11 cellular contexts compared by ENCODE assay signal in genomic region chr19:10167459-10167858, GRCh38. TPM values are rescaled to one million over a fixed set of nuclear protein-coding genes. Genes with fewer than 3 reads are reported as not detected.
DNase-seq lines count a peak whose midpoint lies in the region; TF ChIP-seq lines count a peak whose summit lies in the region.
"Had no signal": no experiment of that assay in that cellular context is flagged by ENCODE, and none has a peak within 500 bp of the region (broad histone marks: within the 10 kb centered on the region; RNA-seq: fewer than 3 reads in every experiment).

No MANE protein-coding gene starts in this region.

- no peak overlapping the region for H3K9ac ChIP-seq in MM.1S (ENCODE audit: low read length)
- H3K9ac ChIP-seq: GM23248 had no signal

- H3K9me3 ChIP-seq in MM.1S (replicated peaks; ENCODE audit: insufficient read depth, low read length): no peaks in the 10 kb centered on the region
- no peaks in the 10 kb centered on the region for H3K9me3 ChIP-seq in transverse colon
- H3K9me3 ChIP-seq: Caco-2 had no signal

- no peaks in the 10 kb centered on the region for H3K27me3 Mint-ChIP-seq in immature natural killer cell (ENCODE audit: low read depth in 3 of 3)
- H3K27me3 Mint-ChIP-seq: CD8-positive, alpha-beta memory T cell had no signal

- H3K27ac ChIP-seq in MM.1S (ENCODE audit: low read length): peak overlapping the region; percentile 62
- no peak overlapping the region for H3K27ac ChIP-seq in transverse colon
- H3K27ac ChIP-seq: GM23248 had no signal

- TF ChIP-seq CTCF in MM.1S (IDR thresholded peaks at IDR 0.05; ENCODE audit: low read length) (no peak), transverse colon (IDR thresholded peaks at IDR 0.05) (no peak)

- peak; percentile 90 for DNase-seq in MM.1S
- DNase-seq in astrocyte of the hippocampus (ENCODE audit: low read depth, low spot score): peak; percentile 14
- DNase-seq in immature natural killer cell: peak; percentile 24 to 48 (median 33)
- DNase-seq in transverse colon: peak; percentile 14
- no peak for DNase-seq in dedifferentiated amniotic fluid mesenchymal stem cell (ENCODE audit: extremely low spot score)
- no peak for DNase-seq in NCI-H446 treated with DMSO at 0.1 percent for 48 hours (lab: John Stamatoyannopoulos, UW)
- DNase-seq in DMS79 treated with DMSO at 0.1 percent for 48 hours (lab: John Stamatoyannopoulos, UW): no peak
- DNase-seq: Caco-2; CD8-positive, alpha-beta memory T cell; DMS53; GM23248 had no signal

- H3F3A ChIP-seq in MM.1S (ENCODE audit: insufficient read depth, low read length): peaks cover 41% of the 10 kb centered on the region

- peaks cover 17% of the 10 kb centered on the region for H4K20me1 ChIP-seq in MM.1S (ENCODE audit: insufficient read depth, low read length)

- H3K4me3 Mint-ChIP-seq in immature natural killer cell: no peak overlapping the region
- H3K4me3 Mint-ChIP-seq: CD8-positive, alpha-beta memory T cell had no signal

- H2AFZ ChIP-seq in MM.1S (ENCODE audit: low read length): no peak overlapping the region
- H2AFZ ChIP-seq: GM23248 had no signal

- H3K4me2 ChIP-seq in MM.1S (ENCODE audit: low read depth, low read length): peak overlapping the region; percentile 36; the same call in 1 of the 2 replicates

- H3K36me3 Mint-ChIP-seq in immature natural killer cell: peaks cover 0 to 18% (median 0%) of the 10 kb centered on the region in 3 donors

- H3K79me2 ChIP-seq in MM.1S (ENCODE audit: low read length): peaks cover 44% of the 10 kb centered on the region

- peak overlapping the region in 3 of 6 donors; percentile 43 to 66 (median 55) for H3K27ac Mint-ChIP-seq in immature natural killer cell

- in situ Hi-C loops in transverse colon (cut with MboI; ENCODE audit: low pct_ligation_motif_present in 1 of 4, low pct_unique_long_range_greater_than_20kb in 1 of 4, low sequenced_read_pairs in 3 of 4): no loop called here

- H3K27me3 ChIP-seq in MM.1S (replicated peaks; ENCODE audit: insufficient read depth, low read length): no peaks in the 10 kb centered on the region
- H3K27me3 ChIP-seq in transverse colon: no peaks in the 10 kb centered on the region

- H3K36me3 ChIP-seq in MM.1S (replicated peaks; ENCODE audit: insufficient read depth, low read length) (peaks cover 11% of the 10 kb centered on the region), transverse colon (peaks cover 0 to 20% (median 3%) of the 10 kb centered on the region in 4 donors)

- H3K4me3 ChIP-seq in MM.1S (ENCODE audit: low read length): no peak overlapping the region
- H3K4me3 ChIP-seq in transverse colon: no peak overlapping the region
- H3K4me3 ChIP-seq: GM23248 had no signal

- WGBS in transverse colon (ENCODE audit: low coverage in 1 of 2), 2 donors: 70 to 98% methylated on average over 5 to 6 of the region's 6 CpGs

- peaks cover 27% of the 10 kb centered on the region for H3K4me1 ChIP-seq in MM.1S (ENCODE audit: low read length)
- H3K4me1 ChIP-seq in transverse colon: no peaks in the 10 kb centered on the region
- H3K4me1 ChIP-seq: Caco-2 had no signal

- H3K4me1 Mint-ChIP-seq in immature natural killer cell: peaks cover 8 to 12% of the 10 kb centered on the region in 2 donors

- no peak for TF ChIP-seq POLR2A in transverse colon (IDR thresholded peaks at IDR 0.05)

- no peak for TF ChIP-seq EP300 in transverse colon (IDR thresholded peaks at IDR 0.05; ENCODE audit: low read depth)

- no peaks in the 10 kb centered on the region for H3K9me2 ChIP-seq in MM.1S (replicated peaks; ENCODE audit: insufficient read depth, low read length)

- H3K9me3 Mint-ChIP-seq in immature natural killer cell: no peaks in the 10 kb centered on the region
- H3K9me3 Mint-ChIP-seq: CD8-positive, alpha-beta memory T cell had no signal

- intact Hi-C loops in transverse colon (cut with DNase I; ENCODE audit: low total_unique reads): no loop called here

RNA-seq across cellular contexts. Expression of gene DNMT1, which starts 27.3 kb away (rescaled TPM):
- polyA plus RNA-seq in immature natural killer cell: 100 to 1,000 TPM in 1 of 3 donors, 10 to 100 TPM in 2; 21.8 to 162 (median 43.3) TPM
- 100 to 1,000 TPM in 1 of 4 donors, 10 to 100 TPM in 3; 23.3 to 122 (median 42.0) TPM for total RNA-seq in transverse colon

RNA-seq across cellular contexts. Expression of gene EIF3G, which starts 47.8 kb away (rescaled TPM):
- 100 to 1,000 TPM; 334 to 509 (median 485) TPM for polyA plus RNA-seq in immature natural killer cell
- 100 to 1,000 TPM; 169 to 293 (median 198) TPM for total RNA-seq in transverse colon

RNA-seq across cellular contexts. Expression of gene P2RY11, which starts 56.0 kb away (rescaled TPM):
- polyA plus RNA-seq in immature natural killer cell: 10 to 100 TPM in 1 of 3 donors, 1 to 10 TPM in 2; 2.6 to 26.7 (median 6.9) TPM
- total RNA-seq in transverse colon: 10 to 100 TPM in 1 of 4 donors, 1 to 10 TPM in 2, under 1 TPM in 1; 0.80 to 13.8 (median 6.9) TPM

Comparison
In these comparisons a context has a peak if more than half of its experiments do, and no peak if none do; other contexts are left out.
1. DNase-seq: peak in MM.1S (single experiment), astrocyte of the hippocampus (single experiment), immature natural killer cell (3 of 3) and transverse colon (single experiment); none in dedifferentiated amniotic fluid mesenchymal stem cell (single experiment), NCI-H446 treated with DMSO at 0.1 percent for 48 hours (single experiment) and DMS79 treated with DMSO at 0.1 percent for 48 hours (single experiment).